In the genomic region with DNA sequence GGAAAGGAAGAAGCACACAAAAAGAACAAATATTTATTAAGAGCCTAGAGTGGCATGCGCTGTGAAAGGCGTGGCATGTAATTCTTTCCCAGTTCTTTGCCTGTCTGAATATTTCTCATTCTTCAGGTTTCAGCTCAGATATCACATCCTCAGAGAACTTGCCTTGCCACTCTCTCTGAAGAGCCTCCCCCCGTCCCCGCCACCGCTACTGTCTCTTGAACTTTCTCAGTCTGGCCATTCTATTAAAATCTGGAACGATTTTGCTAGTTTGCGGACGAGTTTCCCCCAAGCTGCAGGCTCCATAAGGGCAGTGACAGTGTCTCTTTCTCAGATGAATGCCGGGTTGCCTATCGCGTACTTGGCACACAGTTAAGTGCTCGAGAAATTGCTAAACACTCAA, we compare ENCODE assay signal across 7 cellular contexts. TPM values are rescaled to one million over a fixed set of nuclear protein-coding genes. Genes with fewer than 3 reads are reported as not detected.
DNase-seq lines count a peak whose midpoint lies in the region; ATAC-seq and TF ChIP-seq lines count a peak whose summit lies in the region.

No MANE protein-coding gene starts in this region.

- H3K4me1 Mint-ChIP-seq in progenitor cell of endocrine pancreas (ENCODE audit: low read depth) = peaks cover 16% of the 10 kb centered on the region

- no peak for TF ChIP-seq CTCF in HEK293 (tag by site-specific recombination; IDR thresholded peaks at IDR 0.05)
- no peak for TF ChIP-seq CTCF in WERI-Rb-1 (IDR thresholded peaks at IDR 0.05; ENCODE audit: low read depth, low read length)
- no peak for TF ChIP-seq CTCF in foreskin keratinocyte (conservative IDR thresholded peaks at IDR 0.05)
- TF ChIP-seq CTCF in progenitor cell of endocrine pancreas (IDR thresholded peaks at IDR 0.05; ENCODE audit: unreplicated experiment) = no peak

- ATAC-seq in foreskin keratinocyte = no peak

- no peaks in the 10 kb centered on the region for H3K9me3 Mint-ChIP-seq in progenitor cell of endocrine pancreas (ENCODE audit: low read depth)

- H3K27ac Mint-ChIP-seq in progenitor cell of endocrine pancreas = peak overlapping the region; percentile 89

- H3K9me3 ChIP-seq in HEK293 (ENCODE audit: control insufficient read depth, insufficient read depth, low read depth, low read length) = no peaks in the 10 kb centered on the region
- H3K9me3 ChIP-seq in WERI-Rb-1 (ENCODE audit: severe bottlenecking) = no peaks in the 10 kb centered on the region

- no peaks in the 10 kb centered on the region for H3K27me3 ChIP-seq in WERI-Rb-1 (ENCODE audit: insufficient read depth, low read depth, severe bottlenecking)
- H3K27me3 ChIP-seq in foreskin keratinocyte = no peaks in the 10 kb centered on the region

- H3K36me3 ChIP-seq in HEK293 (ENCODE audit: control insufficient read depth in 2 of 2, insufficient read depth in 1 of 2, low read length in 2 of 2) = no peaks in the 10 kb centered on the region
- no peaks in the 10 kb centered on the region for H3K36me3 ChIP-seq in WERI-Rb-1

- no peaks in the 10 kb centered on the region for H3K36me3 Mint-ChIP-seq in progenitor cell of endocrine pancreas (ENCODE audit: insufficient read depth)

- H3K4me3 Mint-ChIP-seq in progenitor cell of endocrine pancreas (ENCODE audit: low read depth) = peak overlapping the region; percentile 83

- H3K4me1 ChIP-seq in HEK293 (ENCODE audit: control insufficient read depth, insufficient read depth, low read length) = peaks cover 10% of the 10 kb centered on the region
- H3K4me1 ChIP-seq in foreskin keratinocyte = peaks cover 28% of the 10 kb centered on the region

- DNase-seq in WERI-Rb-1 (no peak), foreskin keratinocyte (peak in 1 of 2 donors; percentile 49), progenitor cell of endocrine pancreas (ENCODE audit: low spot score, unreplicated experiment) (no peak), NCI-H226 (no peak), retina (no peak), foreskin melanocyte (no peak)

- no peaks in the 10 kb centered on the region for H3K27me3 Mint-ChIP-seq in progenitor cell of endocrine pancreas

- CTCF ChIA-PET in HEK293 (lab: Yijun Ruan, JAX) = interaction anchor here (0.7 to 1.9 kb wide), 3 partner anchors 61 to 80 kb away, joined by 3 to 6 read pairs (median 3); no protein-coding TSS in a partner anchor

- no peak overlapping the region for H3K27ac ChIP-seq in HEK293 (ENCODE audit: extremely low read depth, low read depth, low read length)
- 0 out of 2 replicates have a peak overlapping the region, but pooled peaks have one; percentile 43 for H3K27ac ChIP-seq in WERI-Rb-1
- peak overlapping the region; percentile 45 for H3K27ac ChIP-seq in foreskin keratinocyte

- POLR2A ChIA-PET in HEK293 (lab: Yijun Ruan, JAX) = interaction anchor here (0.6 to 1.6 kb wide), 9 partner anchors 9 to 131 kb away, joined by 3 to 5 read pairs (median 4); no protein-coding TSS in a partner anchor

- H3K4me3 ChIP-seq in HEK293 (ENCODE audit: low read depth, low read length) = peak overlapping the region; percentile 35
- H3K4me3 ChIP-seq in WERI-Rb-1 (ENCODE audit: low read depth, low read length) = peak overlapping the region; percentile 73

TF ChIP-seq in HEK293, 187 proteins besides CTCF, POLR2A, EP300 and RAD21:
- TF ChIP-seq TSHZ1 (tag by site-specific recombination; IDR thresholded peaks at IDR 0.05; ENCODE audit: borderline replicate concordance) (no peak), GLIS1 (tag by site-specific recombination; IDR thresholded peaks at IDR 0.05) (no peak), PRDM1 (tag by site-specific recombination; IDR thresholded peaks at IDR 0.05) (peak; percentile 60), INSM2 (tag by site-specific recombination; IDR thresholded peaks at IDR 0.05) (no peak), HOXA7 (CRISPR knock-in tag; IDR thresholded peaks at IDR 0.05; ENCODE audit: borderline replicate concordance) (no peak), ZNF843 (tag by site-specific recombination; IDR thresholded peaks at IDR 0.05) (no peak)

RNA-seq across cellular contexts. Expression of gene PLEKHA1, which starts 0.8 kb away (rescaled TPM):
- total RNA-seq in foreskin keratinocyte = 48.6 and 54.8 TPM in 2 replicates
- 13.9 and 14.5 TPM in 2 replicates for polyA plus RNA-seq in foreskin keratinocyte
- 44.0 and 44.3 TPM in 2 replicates for total RNA-seq in progenitor cell of endocrine pancreas
